In the genomic region with DNA sequence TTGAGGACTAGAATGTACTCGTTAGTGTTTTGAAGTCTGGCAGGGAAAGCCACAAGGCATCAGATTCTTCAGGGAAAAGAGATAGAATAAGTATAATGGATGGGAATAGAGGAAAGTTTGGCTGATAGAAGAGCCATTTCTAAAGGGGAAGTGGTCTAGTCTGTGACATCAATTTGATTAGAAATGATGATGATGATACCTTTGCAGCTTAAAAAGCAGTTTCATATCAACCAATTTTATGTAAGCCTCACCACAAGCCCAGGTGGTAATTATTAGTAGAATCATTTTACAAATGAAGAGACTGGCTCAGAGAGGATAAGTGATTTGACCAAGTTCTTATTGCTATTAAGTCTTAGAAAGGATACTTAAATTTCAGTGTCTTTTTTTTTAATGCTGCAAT, we compare ENCODE assay signal across 1 cellular context.
A peak's percentile ranks its signal among the peaks of the same experiment; 100 is the strongest.
TF ChIP-seq lines count a peak whose summit lies in the region.

No MANE protein-coding gene starts in this region.

TF ChIP-seq in K562, 482 proteins besides CTCF, POLR2A, EP300 and RAD21:
- TF ChIP-seq, protein P1, sequence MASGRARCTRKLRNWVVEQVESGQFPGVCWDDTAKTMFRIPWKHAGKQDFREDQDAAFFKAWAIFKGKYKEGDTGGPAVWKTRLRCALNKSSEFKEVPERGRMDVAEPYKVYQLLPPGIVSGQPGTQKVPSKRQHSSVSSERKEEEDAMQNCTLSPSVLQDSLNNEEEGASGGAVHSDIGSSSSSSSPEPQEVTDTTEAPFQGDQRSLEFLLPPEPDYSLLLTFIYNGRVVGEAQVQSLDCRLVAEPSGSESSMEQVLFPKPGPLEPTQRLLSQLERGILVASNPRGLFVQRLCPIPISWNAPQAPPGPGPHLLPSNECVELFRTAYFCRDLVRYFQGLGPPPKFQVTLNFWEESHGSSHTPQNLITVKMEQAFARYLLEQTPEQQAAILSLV (tag; IDR thresholded peaks at IDR 0.05), result no peak
- TF ChIP-seq FOXJ3 (CRISPR knock-in tag; IDR thresholded peaks at IDR 0.05), result no peak
- TF ChIP-seq SPI1 (IDR thresholded peaks at IDR 0.05; ENCODE audit: borderline replicate concordance, low read depth, low read length), result peak; percentile 49; the same call in 1 of the 2 replicates
